ENCODE assay signal across 9 cellular contexts in the genomic region with DNA sequence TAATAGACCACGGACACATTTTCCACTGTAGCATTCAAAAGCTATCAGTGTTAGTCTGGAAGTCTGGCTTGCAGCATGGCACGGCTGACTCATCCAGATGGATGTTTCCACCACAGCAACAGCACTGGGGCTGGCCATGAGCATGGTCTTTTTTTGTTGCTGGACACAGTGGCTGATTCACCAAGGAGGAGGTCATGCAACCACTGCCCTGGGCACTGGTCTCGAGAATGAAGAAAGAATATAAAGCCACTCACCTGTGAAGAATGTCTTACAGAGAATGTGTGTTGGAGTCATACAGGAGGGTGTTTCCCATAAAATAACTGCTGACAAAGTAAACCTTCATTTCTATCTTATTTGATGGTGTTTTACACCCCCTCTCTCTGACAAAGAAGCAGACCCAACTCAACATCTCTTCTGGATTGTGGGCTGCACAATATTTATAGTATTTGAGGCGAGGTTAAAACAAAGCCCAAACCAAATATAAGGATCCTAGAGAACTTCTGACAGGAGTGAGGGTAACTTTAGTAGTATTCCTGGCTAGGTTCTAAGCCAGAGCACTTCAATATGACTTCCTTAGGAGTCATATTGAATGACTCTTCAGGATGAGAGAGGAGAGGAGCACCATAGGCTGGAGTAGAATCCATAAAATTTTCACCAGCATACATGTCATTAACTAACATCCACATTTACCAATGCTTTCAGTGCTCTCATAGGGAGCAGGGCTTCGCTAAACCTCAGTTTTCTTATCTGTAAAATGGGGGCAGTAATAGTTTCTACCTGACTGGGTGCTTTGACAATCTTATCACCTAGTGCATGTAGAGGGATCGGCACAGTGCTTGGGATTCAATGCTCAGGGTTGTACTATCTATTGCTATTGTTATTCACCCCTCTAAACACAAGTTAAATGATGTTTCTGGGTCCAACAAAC.
DNase-seq lines count a peak whose midpoint lies in the region; ATAC-seq, FAIRE-seq and TF ChIP-seq lines count a peak whose summit lies in the region.
"Had no signal": no experiment of that assay in that cellular context is flagged by ENCODE, and none has a peak within 500 bp of the region (broad histone marks: within the 10 kb centered on the region; RNA-seq: fewer than 3 reads in every experiment).

No MANE protein-coding gene starts in this region.

- peak; percentile 97 for DNase-seq in LHCN-M2 (ENCODE audit: low read depth)
- DNase-seq in dermis blood vessel endothelial cell = peak; percentile 97
- DNase-seq in HepG2 (ENCODE audit: low spot score) = peak; percentile 53
- DNase-seq in thyroid gland = peak; percentile 66 to 74
- no peak for DNase-seq in middle frontal gyrus (ENCODE audit: extremely low spot score, low spot score)
- no peak for DNase-seq in NCI-H2029 treated with DMSO at 0.1 percent for 48 hours (lab: John Stamatoyannopoulos, UW)
- no peak for DNase-seq in SHP77 treated with DMSO at 0.1 percent for 48 hours (lab: John Stamatoyannopoulos, UW)
- DNase-seq in T-helper 2 cell treated with Interferon-gamma antibody and Interleukin-4, amounts not matched to agents 5 μg/mL and 100 μg/mL, for 36 hours (ENCODE audit: low spot score) = no peak
- DNase-seq: H7 had no signal

- TF ChIP-seq EP300 in HepG2 (IDR thresholded peaks at IDR 0.05; ENCODE audit: low read depth in 2 of 2, low read length in 2 of 2) (no peak), HepG2 (CRISPR knock-in tag; IDR thresholded peaks at IDR 0.05; ENCODE audit: borderline replicate concordance) (no peak)

- no peak overlapping the region for H3K4me3 Mint-ChIP-seq in T-helper 2 cell treated with Interferon-gamma antibody and Interleukin-4, amounts not matched to agents 5 μg/mL and 100 μg/mL, for 36 hours

- in situ Hi-C loops in HepG2 (cut with HindIII; ENCODE audit: extremely low pct_ligation_motif_present, low pct_unique_long_range_greater_than_20kb) = no loop called here

- CTCF ChIA-PET in HepG2 (lab: Yijun Ruan, JAX; ENCODE audit: low intra/inter-chr PET ratio, low total read pairs) = no interaction called here

- no peak for FAIRE-seq in HepG2 (lab: Jason Lieb, UNC)

- H3K27me3 ChIP-seq in HepG2 (ENCODE audit: control insufficient read depth in 1 of 2, insufficient read depth in 2 of 2, low read length in 2 of 2) (no peaks in the 10 kb centered on the region), thyroid gland (no peaks in the 10 kb centered on the region)

- peaks cover 20% of the 10 kb centered on the region for H3K4me1 ChIP-seq in HepG2 (ENCODE audit: insufficient read depth, low read length)
- peaks cover 19 to 40% of the 10 kb centered on the region in 2 donors for H3K4me1 ChIP-seq in thyroid gland

- H3K36me3 Mint-ChIP-seq in T-helper 2 cell treated with Interferon-gamma antibody and Interleukin-4, amounts not matched to agents 5 μg/mL and 100 μg/mL, for 36 hours (ENCODE audit: low read depth) = no peaks in the 10 kb centered on the region

- H3K27me3 Mint-ChIP-seq in T-helper 2 cell treated with Interferon-gamma antibody and Interleukin-4, amounts not matched to agents 5 μg/mL and 100 μg/mL, for 36 hours (ENCODE audit: low read depth) = peaks cover 20% of the 10 kb centered on the region

- H2AFZ ChIP-seq in HepG2 (ENCODE audit: low read length) = no peak overlapping the region

- intact Hi-C loops in HepG2 (cut with micrococcal nuclease; ENCODE audit: unreplicated experiment) (loop anchor here (5.0 kb wide), 1 partner anchor 66 kb away; no protein-coding TSS in a partner anchor), thyroid gland (cut with DNase I) (no loop called here)

- no peak for TF ChIP-seq POLR2A in HepG2 (IDR thresholded peaks at IDR 0.05; ENCODE audit: insufficient read depth in 1 of 2, low read depth in 2 of 2, low read length in 2 of 2)
- TF ChIP-seq POLR2A in thyroid gland (IDR thresholded peaks at IDR 0.05) = no peak

- 95% methylated on average over 6 of the region's 6 CpGs for WGBS in HepG2 (ENCODE audit: low lambda C conversion rate)
- 56 to 66% methylated on average over 6 of the region's 6 CpGs for WGBS in thyroid gland, 2 donors

- H3K36me3 ChIP-seq in HepG2 (replicated peaks in 1 of 2; ENCODE audit: control insufficient read depth in 1 of 2, insufficient read depth in 2 of 2, low read length in 2 of 2) (peaks cover 0 to 3% of the 10 kb centered on the region in 2 experiments; a peak in 1 of 5 replicates), thyroid gland (no peaks in the 10 kb centered on the region)

- no peak overlapping the region for H3K4me3 ChIP-seq in HepG2 (replicated peaks in 1 of 3; ENCODE audit: insufficient read depth in 1 of 3, low read depth in 2 of 3, low read length in 3 of 3)
- no peak overlapping the region for H3K4me3 ChIP-seq in thyroid gland (replicated peaks in 1 of 3)

- TF ChIP-seq CTCF in HepG2 (CRISPR knock-in tag; IDR thresholded peaks at IDR 0.05) = no peak
- no peak for TF ChIP-seq CTCF in thyroid gland (IDR thresholded peaks at IDR 0.05)

- H3K9me3 ChIP-seq in HepG2 (ENCODE audit: low read length) = no peaks in the 10 kb centered on the region
- no peaks in the 10 kb centered on the region for H3K9me3 ChIP-seq in thyroid gland

- H3K4me1 Mint-ChIP-seq in T-helper 2 cell treated with Interferon-gamma antibody and Interleukin-4, amounts not matched to agents 5 μg/mL and 100 μg/mL, for 36 hours (ENCODE audit: low read depth) = no peaks in the 10 kb centered on the region

- H3K79me2 ChIP-seq in HepG2 (ENCODE audit: insufficient read depth, low read length) = no peaks in the 10 kb centered on the region

- no peaks in the 10 kb centered on the region for H4K20me1 ChIP-seq in HepG2 (ENCODE audit: insufficient read depth, low read length)

- H3K27ac ChIP-seq in HepG2 (ENCODE audit: extremely low read length, insufficient read depth, low read length) (no peak overlapping the region), thyroid gland (peak overlapping the region; percentile 45 to 81 (median 69))

- H3K9me3 Mint-ChIP-seq in T-helper 2 cell treated with Interferon-gamma antibody and Interleukin-4, amounts not matched to agents 5 μg/mL and 100 μg/mL, for 36 hours = no peaks in the 10 kb centered on the region

- POLR2A ChIA-PET in HepG2 (lab: Yijun Ruan, JAX) = no interaction called here

- H3K4me2 ChIP-seq in HepG2 (ENCODE audit: low read depth, low read length) = no peak overlapping the region

- BruUV-seq in HepG2 (replicated peaks; lab: Mats Ljungman, UMichigan) = no TSS peak

- peak; percentile 43; the same call in 2 of the 3 replicates for ATAC-seq in HepG2

- no peak for TF ChIP-seq RAD21 in HepG2 (CRISPR knock-in tag; IDR thresholded peaks at IDR 0.05)

- H3K9ac ChIP-seq in HepG2 (ENCODE audit: insufficient read depth, low read depth, low read length) = no peak overlapping the region

- H3K27ac Mint-ChIP-seq in T-helper 2 cell treated with Interferon-gamma antibody and Interleukin-4, amounts not matched to agents 5 μg/mL and 100 μg/mL, for 36 hours = no peak overlapping the region

TF ChIP-seq in HepG2, 621 proteins besides CTCF, POLR2A, EP300 and RAD21 (continues in another document):
- TF ChIP-seq FOSL2 (CRISPR knock-in tag; IDR thresholded peaks at IDR 0.05) (peak; percentile 74), U2AF1 (optimal IDR thresholded peaks at IDR 0.05; ENCODE audit: low read depth, low read length) (no peak), ZNF644 (CRISPR knock-in tag; IDR thresholded peaks at IDR 0.05; ENCODE audit: low read depth) (0 out of 2 replicates have a peak, but pooled peaks have one; percentile 39), ZNF792 (CRISPR knock-in tag; IDR thresholded peaks at IDR 0.05) (0 out of 2 replicates have a peak, but pooled peaks have one; percentile 32), GABPB1 (CRISPR knock-in tag; IDR thresholded peaks at IDR 0.05) (no peak), MXI1 (IDR thresholded peaks at IDR 0.05; ENCODE audit: borderline replicate concordance, low read depth, low read length) (0 out of 3 replicates have a peak, but pooled peaks have one; percentile 14), ZNF234 (CRISPR knock-in tag; conservative IDR thresholded peaks at IDR 0.05) (no peak), MAFF (IDR thresholded peaks at IDR 0.05; ENCODE audit: low read depth, low read length) (0 out of 2 replicates have a peak, but pooled peaks have one; percentile 1), MYC (CRISPR knock-in tag; IDR thresholded peaks at IDR 0.05; ENCODE audit: borderline replicate concordance) (0 out of 2 replicates have a peak, but pooled peaks have one; percentile 15), ZNF720 (CRISPR knock-in tag; IDR thresholded peaks at IDR 0.05) (no peak)
- TF ChIP-seq, protein P1, sequence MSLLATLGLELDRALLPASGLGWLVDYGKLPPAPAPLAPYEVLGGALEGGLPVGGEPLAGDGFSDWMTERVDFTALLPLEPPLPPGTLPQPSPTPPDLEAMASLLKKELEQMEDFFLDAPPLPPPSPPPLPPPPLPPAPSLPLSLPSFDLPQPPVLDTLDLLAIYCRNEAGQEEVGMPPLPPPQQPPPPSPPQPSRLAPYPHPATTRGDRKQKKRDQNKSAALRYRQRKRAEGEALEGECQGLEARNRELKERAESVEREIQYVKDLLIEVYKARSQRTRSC (CRISPR knock-in tag; IDR thresholded peaks at IDR 0.05; ENCODE audit: low read depth) = no peak
- TF ChIP-seq, protein P2, sequence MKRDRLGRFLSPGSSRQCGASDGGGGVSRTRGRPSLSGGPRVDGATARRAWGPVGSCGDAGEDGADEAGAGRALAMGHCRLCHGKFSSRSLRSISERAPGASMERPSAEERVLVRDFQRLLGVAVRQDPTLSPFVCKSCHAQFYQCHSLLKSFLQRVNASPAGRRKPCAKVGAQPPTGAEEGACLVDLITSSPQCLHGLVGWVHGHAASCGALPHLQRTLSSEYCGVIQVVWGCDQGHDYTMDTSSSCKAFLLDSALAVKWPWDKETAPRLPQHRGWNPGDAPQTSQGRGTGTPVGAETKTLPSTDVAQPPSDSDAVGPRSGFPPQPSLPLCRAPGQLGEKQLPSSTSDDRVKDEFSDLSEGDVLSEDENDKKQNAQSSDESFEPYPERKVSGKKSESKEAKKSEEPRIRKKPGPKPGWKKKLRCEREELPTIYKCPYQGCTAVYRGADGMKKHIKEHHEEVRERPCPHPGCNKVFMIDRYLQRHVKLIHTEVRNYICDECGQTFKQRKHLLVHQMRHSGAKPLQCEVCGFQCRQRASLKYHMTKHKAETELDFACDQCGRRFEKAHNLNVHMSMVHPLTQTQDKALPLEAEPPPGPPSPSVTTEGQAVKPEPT (CRISPR knock-in tag; IDR thresholded peaks at IDR 0.05; ENCODE audit: low read depth) = no peak

Comparison
In these comparisons a context has a peak if more than half of its experiments do, and no peak if none do; other contexts are left out.
1. DNase-seq: peak in LHCN-M2 (single experiment), dermis blood vessel endothelial cell (single experiment), HepG2 (single experiment) and thyroid gland (2 of 2); none in middle frontal gyrus (single experiment), NCI-H2029 treated with DMSO at 0.1 percent for 48 hours (single experiment), SHP77 treated with DMSO at 0.1 percent for 48 hours (single experiment) and T-helper 2 cell treated with Interferon-gamma antibody and Interleukin-4, amounts not matched to agents 5 μg/mL and 100 μg/mL, for 36 hours (single experiment).